In genomic region chr16:75660726-75661302, GRCh38 we compare ENCODE assay signal across 2 cellular contexts.
TF ChIP-seq lines count a peak whose summit lies in the region.

No MANE protein-coding gene starts in this region.

TF ChIP-seq in HEK293, 187 proteins besides CTCF, POLR2A, EP300 and RAD21 (continued from another document):
- peak; percentile 97 for TF ChIP-seq SCRT2 (tag by site-specific recombination; IDR thresholded peaks at IDR 0.05)
- TF ChIP-seq ZNF768 (tag by site-specific recombination; IDR thresholded peaks at IDR 0.05), result no peak
- no peak for TF ChIP-seq ZBTB7A (tag by site-specific recombination; IDR thresholded peaks at IDR 0.05; ENCODE audit: low read depth)
- TF ChIP-seq ZNF514 (tag by site-specific recombination; IDR thresholded peaks at IDR 0.05), result no peak
- no peak for TF ChIP-seq ZNF211 (tag by site-specific recombination; IDR thresholded peaks at IDR 0.05; ENCODE audit: low read depth)

TF ChIP-seq in WTC11, 78 proteins besides CTCF, POLR2A, EP300 and RAD21 (continued from another document):
- TF ChIP-seq ZNF219 (CRISPR knock-in tag; IDR thresholded peaks at IDR 0.05; ENCODE audit: borderline replicate concordance) (no peak), MYBL2 (CRISPR knock-in tag; IDR thresholded peaks at IDR 0.05) (no peak), ESRRA (CRISPR knock-in tag; IDR thresholded peaks at IDR 0.05; ENCODE audit: borderline replicate concordance) (no peak), USF1 (CRISPR knock-in tag; IDR thresholded peaks at IDR 0.05) (no peak), NR2C2 (CRISPR knock-in tag; IDR thresholded peaks at IDR 0.05) (no peak)
